15 cellular contexts compared by ENCODE assay signal in the genomic region with DNA sequence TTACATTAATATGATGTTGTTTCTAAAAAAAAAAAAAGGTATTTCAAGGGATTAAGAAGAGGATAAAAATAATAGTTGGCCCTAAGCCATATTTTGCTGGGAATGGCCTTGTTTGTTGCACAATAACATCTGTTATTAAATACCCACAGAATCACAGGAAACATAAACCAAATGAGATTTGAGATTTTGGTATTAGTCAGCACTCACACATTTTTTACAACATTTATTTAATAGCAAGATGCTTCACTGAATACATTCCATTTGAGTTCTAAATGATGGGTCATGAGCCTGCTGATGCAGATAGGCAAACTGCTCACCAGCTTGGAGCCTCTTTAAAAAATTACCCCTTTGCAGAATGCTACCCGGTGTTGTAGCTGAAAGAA.
DNase-seq lines count a peak whose midpoint lies in the region; ATAC-seq and TF ChIP-seq lines count a peak whose summit lies in the region.
"Had no signal": no experiment of that assay in that cellular context is flagged by ENCODE, and none has a peak within 500 bp of the region (broad histone marks: within the 10 kb centered on the region; RNA-seq: fewer than 3 reads in every experiment).

No MANE protein-coding gene starts in this region.

- intact Hi-C loops in gastrocnemius medialis (cut with DNase I; ENCODE audit: low total_unique reads) = no loop called here

- no peak for TF ChIP-seq POLR2A in gastrocnemius medialis (IDR thresholded peaks at IDR 0.05)

- ATAC-seq in gastrocnemius medialis = peak; percentile 56 to 59
- no peak for ATAC-seq in HG03159 (IDR thresholded peaks at IDR 0.05; ENCODE audit: unreplicated experiment)
- ATAC-seq: activated naive CD4-positive, alpha-beta T cell treated with anti-CD3 and anti-CD28 coated beads, Interleukin-2, amount 50 U/mL, for 72 hours had no signal

- in situ Hi-C loops in gastrocnemius medialis (cut with MboI; ENCODE audit: low sequenced_read_pairs in 4 of 4) = no loop called here

- H3K4me1 ChIP-seq in gastrocnemius medialis (peaks cover 16 to 30% of the 10 kb centered on the region in 2 donors), BE2C (no peaks in the 10 kb centered on the region)
- H3K4me1 ChIP-seq: SJCRH30 had no signal

- peak; percentile 74 for DNase-seq in GM04504 (ENCODE audit: low read depth)
- peak; percentile 24 for DNase-seq in amniotic stem cell (lab: John Stamatoyannopoulos, UW)
- peak; percentile 60 for DNase-seq in foreskin melanocyte
- DNase-seq in gastrocnemius medialis = no peak
- DNase-seq in DMS114 treated with DMSO at 0.1 percent for 48 hours (lab: John Stamatoyannopoulos, UW; ENCODE audit: unreplicated experiment) = no peak
- no peak for DNase-seq in BE2C
- DNase-seq in activated CD8-positive, alpha-beta memory T cell treated with anti-CD3 and anti-CD28 coated beads, Interleukin-2, amount 50 U/mL, for 48 hours = no peak
- DNase-seq: dorsolateral prefrontal cortex, hippocampal formation, mesendoderm, NCI-H1417 treated with DMSO at 0.1 percent for 48 hours, NCI-H748 treated with DMSO at 0.1 percent for 48 hours, SJCRH30 had no signal

- H3K27ac ChIP-seq in gastrocnemius medialis = peak overlapping the region in 1 of 4 donors; percentile 48
- H3K27ac ChIP-seq: SJCRH30 had no signal

- no peak overlapping the region for H3K4me3 ChIP-seq in gastrocnemius medialis
- no peak overlapping the region for H3K4me3 ChIP-seq in BE2C (ENCODE audit: low read depth, low read length)
- H3K4me3 ChIP-seq: dorsolateral prefrontal cortex, SJCRH30 had no signal

- no peaks in the 10 kb centered on the region for H3K9me3 ChIP-seq in gastrocnemius medialis
- H3K9me3 ChIP-seq in BE2C = no peaks in the 10 kb centered on the region
- H3K9me3 ChIP-seq: SJCRH30 had no signal

- H3K27me3 ChIP-seq in gastrocnemius medialis (no peaks in the 10 kb centered on the region), BE2C (no peaks in the 10 kb centered on the region)
- H3K27me3 ChIP-seq: dorsolateral prefrontal cortex, SJCRH30 had no signal

- H3K36me3 ChIP-seq in gastrocnemius medialis (no peaks in the 10 kb centered on the region), BE2C (no peaks in the 10 kb centered on the region)
- H3K36me3 ChIP-seq: SJCRH30 had no signal

- TF ChIP-seq CTCF in gastrocnemius medialis (IDR thresholded peaks at IDR 0.05 in 4 of 5, conservative IDR thresholded peaks at IDR 0.05 in 1 of 5) = no peak
- no peak for TF ChIP-seq CTCF in BE2C (IDR thresholded peaks at IDR 0.05; ENCODE audit: low read depth, low read length)

Comparison
In these comparisons a context has a peak if more than half of its experiments do, and no peak if none do; other contexts are left out.
1. DNase-seq: peak in GM04504 (single experiment), amniotic stem cell (single experiment) and foreskin melanocyte (single experiment); none in gastrocnemius medialis (0 of 2), DMS114 treated with DMSO at 0.1 percent for 48 hours (single experiment), BE2C (single experiment) and activated CD8-positive, alpha-beta memory T cell treated with anti-CD3 and anti-CD28 coated beads, Interleukin-2, amount 50 U/mL, for 48 hours (single experiment).